Comparison of ENCODE assay signal across 21 cellular contexts in genomic region chr19:53311897-53312296, GRCh38. TPM values are rescaled to one million over a fixed set of nuclear protein-coding genes. Genes with fewer than 3 reads are reported as not detected.
"Had no signal": no experiment of that assay in that cellular context is flagged by ENCODE, and none has a peak within 500 bp of the region (broad histone marks: within the 10 kb centered on the region; RNA-seq: fewer than 3 reads in every experiment).

No MANE protein-coding gene starts in this region.

- ATAC-seq: Panc1, PC-3 had no signal

- DNase-seq: Kasumi-1; MM.1S; NCI-H1092 treated with DMSO at 0.1 percent for 48 hours; NCI-H1436; NCI-H187; NCI-H2029; NCI-H2081 treated with DMSO at 0.1 percent for 48 hours; NCI-H2227 treated with DMSO at 0.1 percent for 48 hours; NCI-H524; NCI-H526 treated with DMSO at 0.1 percent for 48 hours; NCI-H748 treated with DMSO at 0.1 percent for 48 hours; NK-92 treated with Interleukin-12 subunit alpha and Interleukin-12 subunit beta, amount 100 ng/mL, for 24 hours; PC-3; SHP77 had no signal

RNA-seq across cellular contexts. Expression of gene VN1R4, which starts 44.4 kb away (rescaled TPM):
- total RNA-seq: HT-29; M059J; NCI-H460; OCI-LY7; PC-3; SK-MEL-5; T-helper 1 cell treated with Interleukin-12 subunit alpha and Interleukin-12 subunit beta and Interleukin-4 antibody, amounts not matched to agents 30 ng/mL and 1 ng/mL, for 36 hours had no signal

RNA-seq across cellular contexts. Expression of gene VN1R2, which starts 53.8 kb away (rescaled TPM):
- total RNA-seq: HT-29; M059J; NCI-H460; OCI-LY7; PC-3; SK-MEL-5; T-helper 1 cell treated with Interleukin-12 subunit alpha and Interleukin-12 subunit beta and Interleukin-4 antibody, amounts not matched to agents 30 ng/mL and 1 ng/mL, for 36 hours had no signal

RNA-seq across cellular contexts. Expression of gene ZNF677, which starts 57.2 kb away (rescaled TPM):
- total RNA-seq: HT-29, NCI-H460, OCI-LY7 had no signal
